ENCODE assay signal across 9 cellular contexts in genomic region chr6:14664112-14664592, GRCh38.
DNase-seq lines count a peak whose midpoint lies in the region; ATAC-seq and TF ChIP-seq lines count a peak whose summit lies in the region.
"Had no signal": no experiment of that assay in that cellular context is flagged by ENCODE, and none has a peak within 500 bp of the region (broad histone marks: within the 10 kb centered on the region; RNA-seq: fewer than 3 reads in every experiment).

No MANE protein-coding gene starts in this region.

- intact Hi-C loops in Caco-2 (cut with micrococcal nuclease; ENCODE audit: unreplicated experiment): no loop called here

- H2AFZ ChIP-seq in KMS-11 (ENCODE audit: low read depth): no peak overlapping the region

- BruUV-seq in Caco-2 (replicated peaks; lab: Mats Ljungman, UMichigan): no TSS peak

- no peak overlapping the region for H3K9ac ChIP-seq in KMS-11

- H3K79me2 ChIP-seq in KMS-11 (ENCODE audit: insufficient read depth, low read depth): no peaks in the 10 kb centered on the region

- ATAC-seq in GM19438 (IDR thresholded peaks at IDR 0.05; ENCODE audit: low read depth, unreplicated experiment) (peak; percentile 62), GM19467 (IDR thresholded peaks at IDR 0.05; ENCODE audit: unreplicated experiment) (no peak), HG03439 (IDR thresholded peaks at IDR 0.05; ENCODE audit: unreplicated experiment) (no peak)
- peak; percentile 59 for ATAC-seq in central memory CD8-positive, alpha-beta T cell (replicated peaks; ENCODE audit: extremely low read depth, poor library complexity, severe bottlenecking)

- no peaks in the 10 kb centered on the region for H3K36me3 ChIP-seq in KMS-11 (ENCODE audit: insufficient read depth)
- no peaks in the 10 kb centered on the region for H3K36me3 ChIP-seq in Caco-2 (ENCODE audit: control insufficient read depth, insufficient read depth, low read length)
- H3K36me3 ChIP-seq: cardiac muscle cell had no signal

- peak overlapping the region; percentile 38 for H3K4me3 Mint-ChIP-seq in central memory CD8-positive, alpha-beta T cell
- H3K4me3 Mint-ChIP-seq in Caco-2 (ENCODE audit: unreplicated experiment): no peak overlapping the region
- H3K4me3 Mint-ChIP-seq in chondrocyte (ENCODE audit: unreplicated experiment): no peak overlapping the region

- no peaks in the 10 kb centered on the region for H3K9me3 Mint-ChIP-seq in central memory CD8-positive, alpha-beta T cell
- H3K9me3 Mint-ChIP-seq in Caco-2 (ENCODE audit: unreplicated experiment) (no peaks in the 10 kb centered on the region), chondrocyte (ENCODE audit: low read depth) (no peaks in the 10 kb centered on the region)

- H3K27me3 Mint-ChIP-seq in central memory CD8-positive, alpha-beta T cell: peaks cover 15% of the 10 kb centered on the region
- H3K27me3 Mint-ChIP-seq in Caco-2 (ENCODE audit: insufficient read depth, unreplicated experiment): no peaks in the 10 kb centered on the region
- H3K27me3 Mint-ChIP-seq in chondrocyte (ENCODE audit: low read depth): peaks cover 7% of the 10 kb centered on the region

- TF ChIP-seq CTCF in KMS-11 (conservative IDR thresholded peaks at IDR 0.05; ENCODE audit: low read depth, low read length): no peak
- TF ChIP-seq CTCF in Caco-2 (IDR thresholded peaks at IDR 0.05; ENCODE audit: insufficient read depth in 1 of 2, low read depth in 1 of 2, low read length in 1 of 2, severe bottlenecking in 1 of 2, unreplicated experiment in 1 of 2): no peak
- no peak for TF ChIP-seq CTCF in chondrocyte (IDR thresholded peaks at IDR 0.05)

- H3K9me3 ChIP-seq in Caco-2: no peaks in the 10 kb centered on the region

- H3K27me3 ChIP-seq in KMS-11 (ENCODE audit: insufficient read depth, low read depth) (no peaks in the 10 kb centered on the region), Caco-2 (replicated peaks; ENCODE audit: control insufficient read depth, insufficient read depth, low read length) (no peaks in the 10 kb centered on the region)
- H3K27me3 ChIP-seq: cardiac muscle cell had no signal

- peaks cover 24% of the 10 kb centered on the region for H3K4me1 ChIP-seq in KMS-11 (ENCODE audit: low read depth, poor library complexity, severe bottlenecking)
- peaks cover 12% of the 10 kb centered on the region; the same call in 1 of the 2 replicates for H3K4me1 ChIP-seq in Caco-2

- no peak overlapping the region for H3K4me3 ChIP-seq in KMS-11 (IDR thresholded peaks at IDR 0.05; ENCODE audit: insufficient read depth, low read depth, low read length)
- no peak overlapping the region for H3K4me3 ChIP-seq in Caco-2 (ENCODE audit: low read depth, low read length)
- H3K4me3 ChIP-seq: cardiac muscle cell had no signal

- H3K36me3 Mint-ChIP-seq in central memory CD8-positive, alpha-beta T cell (ENCODE audit: insufficient read depth): no peaks in the 10 kb centered on the region
- no peaks in the 10 kb centered on the region for H3K36me3 Mint-ChIP-seq in Caco-2 (ENCODE audit: insufficient read depth, unreplicated experiment)
- H3K36me3 Mint-ChIP-seq in chondrocyte (ENCODE audit: low read depth): no peaks in the 10 kb centered on the region

- CTCF ChIA-PET in Caco-2 (lab: Charles Lee): no interaction called here

- H3K4me1 Mint-ChIP-seq in central memory CD8-positive, alpha-beta T cell: peaks cover 16% of the 10 kb centered on the region
- peaks cover 5% of the 10 kb centered on the region for H3K4me1 Mint-ChIP-seq in Caco-2 (ENCODE audit: low read depth, unreplicated experiment)
- peaks cover 23% of the 10 kb centered on the region for H3K4me1 Mint-ChIP-seq in chondrocyte (ENCODE audit: low read depth)

- no peak overlapping the region for H3K27ac ChIP-seq in KMS-11
- H3K27ac ChIP-seq: cardiac muscle cell had no signal

- peak overlapping the region; percentile 25 for H3K4me2 ChIP-seq in KMS-11

- peak; percentile 32 for DNase-seq in ELR (ENCODE audit: low read depth)
- no peak for DNase-seq in central memory CD8-positive, alpha-beta T cell (ENCODE audit: low spot score in 2 of 2)
- DNase-seq in Caco-2: no peak
- DNase-seq in chondrocyte (ENCODE audit: low spot score): no peak

- H3K27ac Mint-ChIP-seq in central memory CD8-positive, alpha-beta T cell (ENCODE audit: low read depth): peak overlapping the region; percentile 52
- H3K27ac Mint-ChIP-seq in Caco-2 (ENCODE audit: unreplicated experiment): no peak overlapping the region
- H3K27ac Mint-ChIP-seq in chondrocyte (ENCODE audit: unreplicated experiment): no peak overlapping the region

- POLR2A ChIA-PET in Caco-2 (lab: Charles Lee): no interaction called here

- H4K20me1 ChIP-seq in KMS-11 (ENCODE audit: insufficient read depth): no peaks in the 10 kb centered on the region

Comparison
In these comparisons a context has a peak if more than half of its experiments do, and no peak if none do; other contexts are left out.
1. ATAC-seq: peak in GM19438 (single experiment) and central memory CD8-positive, alpha-beta T cell (single experiment); none in GM19467 (single experiment) and HG03439 (single experiment).